15 cellular contexts compared by ENCODE assay signal in genomic region chr6:25945738-25946137, GRCh38. TPM values are rescaled to one million over a fixed set of nuclear protein-coding genes. Genes with fewer than 3 reads are reported as not detected.
"Had no signal": no experiment of that assay in that cellular context is flagged by ENCODE, and none has a peak within 500 bp of the region (broad histone marks: within the 10 kb centered on the region; RNA-seq: fewer than 3 reads in every experiment).

No MANE protein-coding gene starts in this region.

RNA-seq across cellular contexts. Expression of gene SLC17A2, which starts 15.2 kb away (rescaled TPM):
- total RNA-seq: activated CD4-positive, alpha-beta memory T cell treated with anti-CD3 and anti-CD28 coated beads, Interleukin-2, amount 10 ng/mL, durations not matched to agents 7 days and 5 days; activated CD4-positive, alpha-beta T cell treated with anti-CD3 and anti-CD28 coated beads, Interleukin-2, amount 10 ng/mL, durations not matched to agents 7 days and 5 days; astrocyte; bronchial epithelial cell; cardiac septum; cerebellum; dorsolateral prefrontal cortex; endodermal cell; epithelial cell of proximal tubule; esophagus mucosa; foreskin keratinocyte; heart left ventricle; T-cell; T-helper 17 cell had no signal
- polyA plus RNA-seq: adipose tissue, foreskin keratinocyte, heart left ventricle had no signal
